ENCODE assay signal across 38 cellular contexts in genomic region chrX:136447968-136448367, GRCh38. TPM values are rescaled to one million over a fixed set of nuclear protein-coding genes. Genes with fewer than 3 reads are reported as not detected.
"Had no signal": no experiment of that assay in that cellular context is flagged by ENCODE, and none has a peak within 500 bp of the region (broad histone marks: within the 10 kb centered on the region; RNA-seq: fewer than 3 reads in every experiment).

No MANE protein-coding gene starts in this region.

- H3K4me3 ChIP-seq: MG63 had no signal

- H3K36me3 ChIP-seq: MG63 had no signal

- DNase-seq: Karpas-422, Kasumi-1, MG63, MM.1S, MV-4-11, NCI-H1048, NCI-H1092, NCI-H1092 treated with DMSO at 0.1 percent for 48 hours, NCI-H1105, NCI-H1105 treated with DMSO at 0.1 percent for 48 hours, NCI-H1417 treated with DMSO at 0.1 percent for 48 hours, NCI-H1436, NCI-H1436 treated with DMSO at 0.1 percent for 48 hours, NCI-H146, NCI-H1694, NCI-H1694 treated with DMSO at 0.1 percent for 48 hours, NCI-H187, NCI-H187 treated with DMSO at 0.1 percent for 48 hours, NCI-H1930, NCI-H2029, NCI-H2029 treated with DMSO at 0.1 percent for 48 hours, NCI-H2081, NCI-H2081 treated with DMSO at 0.1 percent for 48 hours, NCI-H2107, NCI-H2171, NCI-H2171 treated with DMSO at 0.1 percent for 48 hours, NCI-H2227 treated with DMSO at 0.1 percent for 48 hours, NCI-H226, NCI-H345, NCI-H446, NCI-H446 treated with DMSO at 0.1 percent for 48 hours, NCI-H510A, NCI-H510A treated with DMSO at 0.1 percent for 48 hours, NCI-H524 had no signal

- H3K9me3 ChIP-seq: MG63 had no signal

- H3K27me3 ChIP-seq: MG63 had no signal

RNA-seq across cellular contexts. Expression of gene BRS3, which starts 39.8 kb away (rescaled TPM):
- total RNA-seq: LHCN-M2, M059J, MCF 10A, NCI-H460 had no signal
